Comparison of ENCODE assay signal across 8 cellular contexts in the genomic region with DNA sequence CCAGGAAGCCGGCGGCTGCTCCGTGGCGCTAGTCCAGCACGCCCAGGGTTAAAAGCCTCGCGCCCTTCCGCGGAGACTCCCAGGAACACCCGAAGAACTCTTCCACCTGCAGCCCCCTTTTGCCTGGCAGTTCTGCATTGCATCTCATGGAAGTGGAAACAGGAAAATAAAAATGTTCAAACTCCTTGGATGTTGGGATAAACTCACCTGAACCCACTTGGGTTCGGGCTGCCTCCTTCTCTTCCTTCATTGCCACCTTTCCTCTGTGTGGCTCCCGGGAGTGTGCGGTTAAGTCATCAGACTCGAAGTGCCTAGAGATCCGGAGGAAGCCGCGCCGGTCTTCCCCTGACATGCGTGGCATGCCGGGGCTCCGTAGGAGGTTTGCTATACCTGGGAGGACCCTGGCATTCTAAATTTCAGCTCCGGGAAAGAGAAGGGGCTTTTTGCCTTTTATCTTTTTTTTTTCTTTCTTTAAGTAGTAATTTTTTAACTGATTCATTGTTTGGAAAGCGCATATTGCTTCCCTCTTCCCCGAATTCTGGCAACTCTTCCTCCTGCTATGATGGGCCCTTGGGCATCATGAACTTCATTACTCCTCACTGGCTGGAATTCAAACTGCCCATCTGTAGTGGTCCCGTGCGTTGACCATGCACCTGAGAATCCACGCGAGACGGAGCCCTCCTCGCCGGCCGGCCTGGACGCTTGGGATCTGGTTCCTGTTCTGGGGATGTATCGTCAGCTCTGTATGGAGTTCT.
A peak's percentile ranks its signal among the peaks of the same experiment; 100 is the strongest.
DNase-seq lines count a peak whose midpoint lies in the region; ATAC-seq and TF ChIP-seq lines count a peak whose summit lies in the region.

No MANE protein-coding gene starts in this region.

- H3K9ac ChIP-seq in skeletal muscle satellite cell (ENCODE audit: low read depth, low read length) = peak overlapping the region; percentile 24

- peaks cover 73% of the 10 kb centered on the region for H3K27me3 Mint-ChIP-seq in WTC11 (ENCODE audit: low read depth)

- peaks cover 33% of the 10 kb centered on the region for H3K4me1 Mint-ChIP-seq in WTC11

- CTCF ChIA-PET in WTC11 (lab: Charles Lee) = no interaction called here

- H3K27me3 ChIP-seq in H7 (ENCODE audit: control insufficient read depth, insufficient read depth, low read length) (peaks cover 40% of the 10 kb centered on the region), iPS DF 6.9 (ENCODE audit: control insufficient read depth, insufficient read depth, low read length) (peaks cover 16% of the 10 kb centered on the region; the same call in 1 of the 2 replicates), skeletal muscle satellite cell (ENCODE audit: control insufficient read depth, insufficient read depth, low read length) (no peaks in the 10 kb centered on the region)

- H3K27ac Mint-ChIP-seq in WTC11 = no peak overlapping the region

- POLR2A ChIA-PET in WTC11 (lab: Charles Lee) = no interaction called here

- H3K4me1 ChIP-seq in iPS DF 6.9 (ENCODE audit: control insufficient read depth, insufficient read depth, low read length) = peaks cover 4% of the 10 kb centered on the region
- H3K4me1 ChIP-seq in skeletal muscle satellite cell (ENCODE audit: control insufficient read depth, insufficient read depth, low read length) = peaks cover 21% of the 10 kb centered on the region

- peak overlapping the region; percentile 87 for H3K4me3 Mint-ChIP-seq in WTC11

- H3K9me3 Mint-ChIP-seq in WTC11 = no peaks in the 10 kb centered on the region; the same call in 1 of the 2 replicates

- no peak overlapping the region for H3K27ac ChIP-seq in iPS DF 6.9 (ENCODE audit: low read length)

- peaks cover 3% of the 10 kb centered on the region; the same call in 1 of the 2 replicates for H3K36me3 Mint-ChIP-seq in WTC11

- peak; percentile 4 for ATAC-seq in WTC11
- no peak for ATAC-seq in left lobe of liver
- no peak for ATAC-seq in HG03135 (IDR thresholded peaks at IDR 0.05; ENCODE audit: unreplicated experiment)
- ATAC-seq in HG03025 (IDR thresholded peaks at IDR 0.05; ENCODE audit: low FRiP score, unreplicated experiment) = no peak

- DNase-seq in H7 = peak; percentile 35
- DNase-seq in WTC11 (ENCODE audit: low spot score) = peak; percentile 15
- no peak for DNase-seq in iPS DF 6.9 (ENCODE audit: low read depth, low spot score)
- DNase-seq in left lobe of liver (ENCODE audit: low spot score) = no peak
- no peak for DNase-seq in KG1 (lab: John Stamatoyannopoulos, UW)

- WGBS in iPS DF 6.9 (ENCODE audit: insufficient coverage, insufficient read length) = no CpG with 5 or more reads among the region's 34 CpGs

- H3K36me3 ChIP-seq in H7 (replicated peaks; ENCODE audit: control insufficient read depth, insufficient read depth, low read length) (no peaks in the 10 kb centered on the region), iPS DF 6.9 (ENCODE audit: control insufficient read depth, insufficient read depth, low read length) (no peaks in the 10 kb centered on the region), skeletal muscle satellite cell (ENCODE audit: insufficient read depth, low read length) (no peaks in the 10 kb centered on the region)

- H3K9me3 ChIP-seq in iPS DF 6.9 (ENCODE audit: control insufficient read depth, insufficient read depth, low read length) (no peaks in the 10 kb centered on the region), skeletal muscle satellite cell (replicated peaks; ENCODE audit: low read length) (no peaks in the 10 kb centered on the region)

- H3K4me3 ChIP-seq in H7 (ENCODE audit: insufficient read depth, low read depth, low read length) = peak overlapping the region; percentile 55
- H3K4me3 ChIP-seq in iPS DF 6.9 (ENCODE audit: low read length) = peak overlapping the region; percentile 34; the same call in 1 of the 2 replicates
- peak overlapping the region; percentile 85 for H3K4me3 ChIP-seq in skeletal muscle satellite cell (ENCODE audit: low read length)

- H3K4me2 ChIP-seq in skeletal muscle satellite cell (ENCODE audit: low read length) = peak overlapping the region; percentile 93

- TF ChIP-seq CTCF in WTC11 (IDR thresholded peaks at IDR 0.05) = no peak

TF ChIP-seq in WTC11, 78 proteins besides CTCF, POLR2A, EP300 and RAD21:
- TF ChIP-seq GTF2I (CRISPR knock-in tag; conservative IDR thresholded peaks at IDR 0.05) (no peak), TEAD1 (CRISPR knock-in tag; IDR thresholded peaks at IDR 0.05) (peak; percentile 6; the same call in 1 of the 2 replicates)

Comparison
In these comparisons a context has a peak if more than half of its experiments do, and no peak if none do; other contexts are left out.
1. DNase-seq: peak in H7 (single experiment) and WTC11 (single experiment); none in iPS DF 6.9 (single experiment), left lobe of liver (single experiment) and KG1 (single experiment).
2. H3K4me3 ChIP-seq: peak in every context shown above with its lines; median percentile 85 in skeletal muscle satellite cell; 55 in H7; 34 in iPS DF 6.9.